Comparison of ENCODE assay signal across 9 cellular contexts in genomic region chr1:62356257-62356835, GRCh38. TPM values are rescaled to one million over a fixed set of nuclear protein-coding genes. Genes with fewer than 3 reads are reported as not detected.
A peak's percentile ranks its signal among the peaks of the same experiment; 100 is the strongest.
DNase-seq lines count a peak whose midpoint lies in the region; ATAC-seq and TF ChIP-seq lines count a peak whose summit lies in the region.
"Had no signal": no experiment of that assay in that cellular context is flagged by ENCODE, and none has a peak within 500 bp of the region (broad histone marks: within the 10 kb centered on the region; RNA-seq: fewer than 3 reads in every experiment).

No MANE protein-coding gene starts in this region.

- TF ChIP-seq CTCF in GM12865 (IDR thresholded peaks at IDR 0.05; ENCODE audit: insufficient read depth, low read depth, low read length, missing control alignments) = no peak
- TF ChIP-seq CTCF in left lung (IDR thresholded peaks at IDR 0.05) = no peak

- H3K9me3 ChIP-seq in SJSA1 (replicated peaks) (0 out of 2 replicates have a peak, but pooled peaks cover 3% of the 10 kb centered on the region), left lung (no peaks in the 10 kb centered on the region)

- H3K4me1 ChIP-seq in SJSA1 (replicated peaks) (peaks cover 3% of the 10 kb centered on the region; the same call in 1 of the 2 replicates), left lung (peaks cover 0 to 6% of the 10 kb centered on the region in 2 donors)

- intact Hi-C loops in left lung (cut with DNase I) = no loop called here

- H3K27ac ChIP-seq in SJSA1 = no peak overlapping the region
- no peak overlapping the region for H3K27ac ChIP-seq in left lung

- H3K27me3 ChIP-seq in SJSA1 (replicated peaks) (no peaks in the 10 kb centered on the region), left lung (no peaks in the 10 kb centered on the region)

- ATAC-seq in HG02623 (IDR thresholded peaks at IDR 0.05; ENCODE audit: unreplicated experiment) = peak; percentile 48
- ATAC-seq in left lung = peak; percentile 78
- ATAC-seq in HG03354 (IDR thresholded peaks at IDR 0.05; ENCODE audit: poor library complexity, severe bottlenecking, unreplicated experiment) = no peak

- H3K4me3 ChIP-seq in GM12865 (ENCODE audit: low read depth, low read length) = no peak overlapping the region
- H3K4me3 ChIP-seq in SJSA1 = no peak overlapping the region
- no peak overlapping the region for H3K4me3 ChIP-seq in left lung

- H3K36me3 ChIP-seq in SJSA1 (no peaks in the 10 kb centered on the region), left lung (no peaks in the 10 kb centered on the region)

- peak; percentile 7 for DNase-seq in GM12865 (ENCODE audit: low read depth)
- peak; percentile 38 to 58 for DNase-seq in SJSA1 (ENCODE audit: low read depth in 1 of 2, low spot score in 2 of 2)
- peak in 1 of 2 donors; percentile 44 for DNase-seq in left lung
- DNase-seq in activated effector memory CD4-positive, alpha-beta T cell treated with anti-CD3 and anti-CD28 coated beads, Interleukin-2, amount 50 U/mL, for 16 hours = no peak
- no peak for DNase-seq in OCI-M2 (lab: John Stamatoyannopoulos, UW; ENCODE audit: unreplicated experiment)
- DNase-seq in GM19238 (ENCODE audit: insufficient read length, low spot score) = no peak
- DNase-seq: H9 had no signal

RNA-seq across cellular contexts. Expression of gene KANK4, which starts 37.1 kb away (rescaled TPM):
- total RNA-seq in SJSA1 (2014; rRNA removed; shearing (Covaris generic)) = not detected in 2 replicates
- total RNA-seq in left lung = 1 to 10 TPM; 2.0 to 2.6 TPM

Comparison
In these comparisons a context has a peak if more than half of its experiments do, and no peak if none do; other contexts are left out.
1. DNase-seq: peak in GM12865 (single experiment) and SJSA1 (2 of 2); none in activated effector memory CD4-positive, alpha-beta T cell treated with anti-CD3 and anti-CD28 coated beads, Interleukin-2, amount 50 U/mL, for 16 hours (single experiment), OCI-M2 (single experiment) and GM19238 (single experiment).